ENCODE assay signal across 18 cellular contexts in the genomic region with DNA sequence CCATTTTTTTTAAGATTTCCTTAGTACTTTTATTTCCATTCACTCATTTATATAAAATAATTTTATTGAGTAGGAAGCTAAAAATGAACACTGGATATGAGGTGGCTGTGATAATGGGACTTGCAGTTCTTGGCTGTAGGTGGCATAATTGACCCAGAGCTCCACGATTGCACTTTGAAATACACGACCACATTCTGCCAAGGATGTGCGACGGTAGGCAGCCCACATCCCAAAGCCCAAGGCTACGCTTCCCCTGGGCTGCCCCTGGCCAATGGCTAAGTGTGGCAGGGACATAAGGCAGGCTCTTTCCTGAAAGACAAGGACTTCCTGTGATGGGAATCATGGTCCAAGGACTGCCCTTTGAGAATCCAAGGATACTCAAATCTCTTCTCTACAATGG. TPM values are rescaled to one million over a fixed set of nuclear protein-coding genes. Genes with fewer than 3 reads are reported as not detected.
DNase-seq lines count a peak whose midpoint lies in the region; ATAC-seq, FAIRE-seq and TF ChIP-seq lines count a peak whose summit lies in the region.
"Had no signal": no experiment of that assay in that cellular context is flagged by ENCODE, and none has a peak within 500 bp of the region (broad histone marks: within the 10 kb centered on the region; RNA-seq: fewer than 3 reads in every experiment).

No MANE protein-coding gene starts in this region.

- H3K27ac ChIP-seq in A549 (no peak overlapping the region), Panc1 (ENCODE audit: low read length) (no peak overlapping the region), liver (ENCODE audit: low read depth in 1 of 2, low read length in 2 of 2) (no peak overlapping the region), GM23338 (ENCODE audit: low read depth) (no peak overlapping the region)
- H3K27ac ChIP-seq: GM23248, stomach had no signal

- no peaks in the 10 kb centered on the region for H3K9me3 ChIP-seq in A549
- H3K9me3 ChIP-seq in Panc1 (ENCODE audit: control insufficient read depth, insufficient read depth, low read depth, low read length), result no peaks in the 10 kb centered on the region
- H3K9me3 ChIP-seq in liver (ENCODE audit: control insufficient read depth in 4 of 4, low read length in 3 of 4), result no peaks in the 10 kb centered on the region
- H3K9me3 ChIP-seq: stomach had no signal

- no peaks in the 10 kb centered on the region for H3K36me3 Mint-ChIP-seq in GM23338 (ENCODE audit: low read depth)

- no TSS peak for BruUV-seq in Panc1 (replicated peaks; lab: Mats Ljungman, UMichigan)

- CTCF ChIA-PET in A549 (lab: Yijun Ruan, JAX), result no interaction called here
- CTCF ChIA-PET in Panc1 (lab: Charles Lee), result no interaction called here

- no peaks in the 10 kb centered on the region for H3K9me2 ChIP-seq in GM23338 (ENCODE audit: insufficient read depth)

- intact Hi-C loops in Panc1 (cut with micrococcal nuclease; ENCODE audit: unreplicated experiment), result no loop called here

- WGBS in A549 (ENCODE audit: missing lambda C conversion rate), result 65% methylated on average over 4 of the region's 5 CpGs
- 20% methylated on average over 5 of the region's 5 CpGs for WGBS in liver

- TF ChIP-seq RAD21 in A549 (conservative IDR thresholded peaks at IDR 0.05 in 1 of 2, IDR thresholded peaks at IDR 0.05 in 1 of 2) (peak; percentile 10 to 12; a peak in 1 of 5 replicates), liver (IDR thresholded peaks at IDR 0.05) (peak; percentile 83 to 89)

- H3K9me3 Mint-ChIP-seq in GM23338, result peaks cover 3% of the 10 kb centered on the region; the same call in 1 of the 3 replicates

- TF ChIP-seq POLR2A in A549 (IDR thresholded peaks at IDR 0.05; ENCODE audit: low read length), result no peak

- no peak overlapping the region for H2AFZ ChIP-seq in GM23338
- H2AFZ ChIP-seq: GM23248 had no signal

- no peak overlapping the region for H3K9ac ChIP-seq in liver (ENCODE audit: low read depth in 1 of 2, low read length in 2 of 2)
- H3K9ac ChIP-seq: GM23248 had no signal

- H4K20me1 ChIP-seq in GM23338 (replicated peaks; ENCODE audit: insufficient read depth), result no peaks in the 10 kb centered on the region

- H3K4me3 Mint-ChIP-seq in GM23338, result no peak overlapping the region
- H3K4me3 Mint-ChIP-seq: activated naive CD8-positive, alpha-beta T cell treated with anti-CD3 and anti-CD28 coated beads, Interleukin-2, amount 50 U/mL, for 24 hours; T-helper 1 cell treated with Interleukin-12 subunit alpha and Interleukin-12 subunit beta and Interleukin-4 antibody, amounts not matched to agents 30 μg/mL and 1 μg/mL, for 36 hours; WTC11 had no signal

- peaks cover 1% of the 10 kb centered on the region for H3K27me3 Mint-ChIP-seq in GM23338 (ENCODE audit: insufficient read depth, low read depth, poor library complexity)
- H3K27me3 Mint-ChIP-seq: activated naive CD8-positive, alpha-beta T cell treated with anti-CD3 and anti-CD28 coated beads, Interleukin-2, amount 50 U/mL, for 24 hours had no signal

- H3K4me3 ChIP-seq in A549 (no peak overlapping the region), Panc1 (ENCODE audit: low read depth in 2 of 2, low read length in 2 of 2) (no peak overlapping the region), liver (ENCODE audit: low read depth in 1 of 3, low read length in 3 of 3) (no peak overlapping the region), GM23338 (no peak overlapping the region)
- H3K4me3 ChIP-seq: GM23248, stomach had no signal

- peaks cover 1% of the 10 kb centered on the region; the same call in 1 of the 3 replicates for H3K4me1 Mint-ChIP-seq in GM23338

- H3K36me3 ChIP-seq in Panc1 (ENCODE audit: control insufficient read depth, insufficient read depth, low read length) (no peaks in the 10 kb centered on the region), liver (ENCODE audit: control insufficient read depth in 4 of 4, insufficient read depth in 3 of 4, low read depth in 1 of 4, low read length in 3 of 4) (no peaks in the 10 kb centered on the region), GM23338 (ENCODE audit: insufficient read depth) (no peaks in the 10 kb centered on the region)
- H3K36me3 ChIP-seq: stomach had no signal

- no peak for ATAC-seq in A549
- no peak for ATAC-seq in Panc1
- no peak for ATAC-seq in GM19452 (IDR thresholded peaks at IDR 0.05; ENCODE audit: unreplicated experiment)
- ATAC-seq in GM23338, result no peak
- ATAC-seq: activated naive CD8-positive, alpha-beta T cell treated with anti-CD3 and anti-CD28 coated beads, Interleukin-2, amount 50 U/mL, for 24 hours; WTC11 had no signal

- no peaks in the 10 kb centered on the region for H3F3A ChIP-seq in GM23338 (replicated peaks; ENCODE audit: low read depth)

- TF ChIP-seq CTCF in A549 (IDR thresholded peaks at IDR 0.05) (no peak), GM12872 (IDR thresholded peaks at IDR 0.05; ENCODE audit: insufficient read depth, low read depth, low read length) (peak; percentile 18; the same call in 1 of the 3 replicates), Panc1 (IDR thresholded peaks at IDR 0.05) (peak; percentile 21; the same call in 1 of the 2 replicates), liver (IDR thresholded peaks at IDR 0.05; ENCODE audit: low read depth, low read length, missing input control) (peak; percentile 50), GM23338 (conservative IDR thresholded peaks at IDR 0.05; ENCODE audit: low read depth in 2 of 2) (peak in 1 of 2 experiments; percentile 13; a peak in 1 of 4 replicates)

- no peaks in the 10 kb centered on the region; the same call in 1 of the 2 replicates for H3K27me3 ChIP-seq in Panc1 (ENCODE audit: control insufficient read depth, insufficient read depth, low read length)
- H3K27me3 ChIP-seq in liver (ENCODE audit: control insufficient read depth in 4 of 4, insufficient read depth in 4 of 4, low read length in 3 of 4), result no peaks in the 10 kb centered on the region
- no peaks in the 10 kb centered on the region for H3K27me3 ChIP-seq in GM23338 (ENCODE audit: insufficient read depth)
- H3K27me3 ChIP-seq: stomach had no signal

- H3K79me2 ChIP-seq in GM23338 (replicated peaks; ENCODE audit: insufficient read depth), result no peaks in the 10 kb centered on the region

- POLR2A ChIA-PET in A549 (lab: Yijun Ruan, JAX), result no interaction called here
- POLR2A ChIA-PET in Panc1 (lab: Charles Lee), result no interaction called here

- in situ Hi-C loops in Panc1 (cut with HindIII; ENCODE audit: low pct_unique_long_range_greater_than_20kb, low sequenced_read_pairs), result no loop called here

- no peak overlapping the region for H3K27ac Mint-ChIP-seq in GM23338
- H3K27ac Mint-ChIP-seq: activated naive CD8-positive, alpha-beta T cell treated with anti-CD3 and anti-CD28 coated beads, Interleukin-2, amount 50 U/mL, for 24 hours; WTC11 had no signal

- TF ChIP-seq EP300 in A549 (IDR thresholded peaks at IDR 0.05), result no peak

- no peak for DNase-seq in A549 (ENCODE audit: low read depth in 1 of 2, low spot score in 1 of 2)
- no peak for DNase-seq in Panc1 (ENCODE audit: low read depth, low spot score)
- no peak for DNase-seq in DMS153 (lab: John Stamatoyannopoulos, UW)
- no peak for DNase-seq in GM23338 (ENCODE audit: low spot score)
- DNase-seq in CD1c-positive myeloid dendritic cell (ENCODE audit: extremely low spot score), result no peak
- DNase-seq: activated naive CD8-positive, alpha-beta T cell treated with anti-CD3 and anti-CD28 coated beads, Interleukin-2, amount 50 U/mL, for 24 hours; GM23248; hippocampal formation; kidney; midbrain; stomach had no signal

- FAIRE-seq in A549 (lab: Jason Lieb, UNC), result no peak
- FAIRE-seq: G401.6, kidney, urothelium cell line had no signal

- no peak overlapping the region for H3K4me2 ChIP-seq in A549
- no peak overlapping the region for H3K4me2 ChIP-seq in GM23338

- no peaks in the 10 kb centered on the region for H3K4me1 ChIP-seq in A549
- no peaks in the 10 kb centered on the region for H3K4me1 ChIP-seq in Panc1 (ENCODE audit: control insufficient read depth, insufficient read depth, low read length)
- peaks cover 0 to 9% (median 4%) of the 10 kb centered on the region in 4 donors for H3K4me1 ChIP-seq in liver (ENCODE audit: control insufficient read depth in 4 of 4, insufficient read depth in 4 of 4, low read length in 3 of 4)
- H3K4me1 ChIP-seq in GM23338 (ENCODE audit: insufficient read depth), result no peaks in the 10 kb centered on the region
- H3K4me1 ChIP-seq: stomach had no signal

TF ChIP-seq in A549, 52 proteins besides CTCF, POLR2A, EP300 and RAD21 (continues in another document):
- TF ChIP-seq GATA3 (IDR thresholded peaks at IDR 0.05; ENCODE audit: borderline replicate concordance), result no peak
- TF ChIP-seq MAFK (IDR thresholded peaks at IDR 0.05; ENCODE audit: partially characterized antibody), result no peak

TF ChIP-seq in liver, 16 proteins besides CTCF, POLR2A, EP300 and RAD21 (continues in another document):
- TF ChIP-seq GABPA (IDR thresholded peaks at IDR 0.05 in 1 of 2, conservative IDR thresholded peaks at IDR 0.05 in 1 of 2), result no peak
- no peak for TF ChIP-seq SP1 (IDR thresholded peaks at IDR 0.05)
- TF ChIP-seq FOXA2 (IDR thresholded peaks at IDR 0.05), result no peak
- TF ChIP-seq, protein P1, sequence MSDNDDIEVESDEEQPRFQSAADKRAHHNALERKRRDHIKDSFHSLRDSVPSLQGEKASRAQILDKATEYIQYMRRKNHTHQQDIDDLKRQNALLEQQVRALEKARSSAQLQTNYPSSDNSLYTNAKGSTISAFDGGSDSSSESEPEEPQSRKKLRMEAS (IDR thresholded peaks at IDR 0.05), result no peak
- TF ChIP-seq HNF4G (IDR thresholded peaks at IDR 0.05), result no peak
- TF ChIP-seq EGR1 (IDR thresholded peaks at IDR 0.05; ENCODE audit: low read depth in 2 of 2), result no peak

TF ChIP-seq in GM23338, 12 proteins besides CTCF, POLR2A, EP300 and RAD21 (continues in another document):
- TF ChIP-seq POLR2AphosphoS5 (IDR thresholded peaks at IDR 0.05; ENCODE audit: low read depth) (no peak), ZNF331 (CRISPR knock-in tag; IDR thresholded peaks at IDR 0.05; ENCODE audit: low read depth) (no peak)

RNA-seq across cellular contexts. Expression of gene ADTRP, which starts 43.7 kb away (rescaled TPM):
- polyA plus RNA-seq in A549 (2011; rRNA removed) (0.57 and 0.82 TPM in 2 replicates), A549 (2017; fragmentation: RNase III; extraction: RNeasy Plus Mini Kit Qiagen cat#74134 plus additional on column Dnase treatment) (0.35 to 0.59 TPM (median 0.42 TPM) in 3 replicates), liver (1 to 10 TPM in 1 of 2 donors, under 1 TPM in 1; 0.21 to 2.0 TPM), GM23338 (2016; fragmentation: Nextera tagmentation; extraction: Ambion mirVana) (not detected in 2 replicates)
- 0.12 and 0.21 TPM in 2 replicates for polyA plus RNA-seq in A549 (2012; cell fraction: cytosol; rRNA removed)
- polyA plus RNA-seq in A549 (2012; cell fraction: nucleus; rRNA removed), result 0.11 and 0.19 TPM in 2 replicates
- 0.25 and 0.44 TPM in 2 replicates for polyA minus RNA-seq in A549 (2011; rRNA and poly(A)+ RNA removed)
- total RNA-seq in Panc1 (2021; ENCODE audit: unreplicated experiment) (not detected), liver (under 1 TPM in 1 of 2 donors, not detected in 1; 0.50 TPM)
- not detected for polyA plus RNA-seq in Panc1 (2012; ENCODE audit: insufficient read length)
- total RNA-seq in GM23338 (2014; rRNA removed; shearing (Covaris generic)), result not detected in 2 replicates
